ENCODE assay signal across 8 cellular contexts in genomic region chr6:29722773-29723665, GRCh38. TPM values are rescaled to one million over a fixed set of nuclear protein-coding genes. Genes with fewer than 3 reads are reported as not detected.
DNase-seq lines count a peak whose midpoint lies in the region; ATAC-seq and TF ChIP-seq lines count a peak whose summit lies in the region.

TSS of gene HLA-F (plus strand) at chr6:29723434. CDS start at chr6:29723464, 30 bp downstream.

- H3K27me3 Mint-ChIP-seq in activated T-cell treated with anti-CD3 and anti-CD28 coated beads, Interleukin-2, amount 50 U/mL, for 4 hours (ENCODE audit: low read depth): no peaks in the 10 kb centered on the region

- no TSS peak for BruUV-seq in A673 (replicated peaks; lab: Mats Ljungman, UMichigan)

- H3K36me3 ChIP-seq in A673 (ENCODE audit: insufficient read depth, low read length, poor library complexity, severe bottlenecking) (no peaks in the 10 kb centered on the region), muscle layer of colon (ENCODE audit: insufficient read depth, low read length) (peaks cover 6% of the 10 kb centered on the region)

- H3K36me3 Mint-ChIP-seq in activated T-cell treated with anti-CD3 and anti-CD28 coated beads, Interleukin-2, amount 50 U/mL, for 4 hours (ENCODE audit: insufficient read depth): peaks cover 37% of the 10 kb centered on the region

- POLR2A ChIA-PET in A673 (lab: Charles Lee; ENCODE audit: low non-redundant PET): no interaction called here

- peak within 1 kb of the TSS; percentile 96 for H3K4me3 Mint-ChIP-seq in activated T-cell treated with anti-CD3 and anti-CD28 coated beads, Interleukin-2, amount 50 U/mL, for 4 hours

- H3K4me3 ChIP-seq in A673 (ENCODE audit: low read depth, low read length, poor library complexity, severe bottlenecking) (peak within 1 kb of the TSS; percentile 58), muscle layer of colon (ENCODE audit: low read depth in 1 of 2, low read length in 2 of 2) (peak within 1 kb of the TSS; percentile 59 to 80)

- H3K27me3 ChIP-seq in A673 (replicated peaks; ENCODE audit: insufficient read depth, low read depth, low read length, poor library complexity) (peaks cover 17% of the 10 kb centered on the region), muscle layer of colon (ENCODE audit: control insufficient read depth in 1 of 2, insufficient read depth in 2 of 2, low read length in 2 of 2) (no peaks in the 10 kb centered on the region)

- peak within 1 kb of the TSS; percentile 71 for H3K9ac ChIP-seq in muscle layer of colon (ENCODE audit: low read length)

- H3K4me1 ChIP-seq in A673 (ENCODE audit: insufficient read depth, low read length, poor library complexity, severe bottlenecking) (peaks cover 5% of the 10 kb centered on the region), muscle layer of colon (ENCODE audit: insufficient read depth, low read length) (peaks cover 10% of the 10 kb centered on the region)

- intact Hi-C loops in A673 (cut with micrococcal nuclease; ENCODE audit: unreplicated experiment): no loop called here

- no peaks in the 10 kb centered on the region for H3K9me3 ChIP-seq in A673 (ENCODE audit: low read depth, low read length, poor library complexity, severe bottlenecking)
- no peaks in the 10 kb centered on the region for H3K9me3 ChIP-seq in muscle layer of colon (ENCODE audit: low read length)

- no peaks in the 10 kb centered on the region for H3K9me3 Mint-ChIP-seq in activated T-cell treated with anti-CD3 and anti-CD28 coated beads, Interleukin-2, amount 50 U/mL, for 4 hours

- peaks cover 50% of the 10 kb centered on the region for H3K4me1 Mint-ChIP-seq in activated T-cell treated with anti-CD3 and anti-CD28 coated beads, Interleukin-2, amount 50 U/mL, for 4 hours (ENCODE audit: low read depth)

- DNase-seq in A673 (ENCODE audit: low spot score): peak; percentile 83
- DNase-seq in NOMO-1 (lab: John Stamatoyannopoulos, UW; ENCODE audit: unreplicated experiment in 2 of 2): peak; percentile 53 to 76
- DNase-seq in activated T-cell treated with anti-CD3 and anti-CD28 coated beads, Interleukin-2, amount 50 U/mL, for 4 hours: peak; percentile 78
- DNase-seq in stimulated activated CD8-positive, alpha-beta memory T cell treated with anti-CD3 and anti-CD28 coated beads, Interleukin-4, amount 100 ng/mL, for 4 hours (ENCODE audit: low read depth in 2 of 2, low spot score in 1 of 2): peak; percentile 64 to 72

- CTCF ChIA-PET in A673 (lab: Charles Lee): no interaction called here

- TF ChIP-seq CTCF in A673 (conservative IDR thresholded peaks at IDR 0.05; ENCODE audit: low read depth, low read length): no peak

- peak; percentile 82 for ATAC-seq in GM18861 (IDR thresholded peaks at IDR 0.05; ENCODE audit: unreplicated experiment)
- peak; percentile 88 for ATAC-seq in HG03066 (IDR thresholded peaks at IDR 0.05; ENCODE audit: low read depth, unreplicated experiment)
- ATAC-seq in activated T-cell treated with anti-CD3 and anti-CD28 coated beads, Interleukin-2, amount 50 U/mL, for 4 hours: peak; percentile 83
- peak; percentile 91 for ATAC-seq in esophagus mucosa

- H3K27ac ChIP-seq in A673 (ENCODE audit: low read depth, low read length, poor library complexity, severe bottlenecking): no peak within 1 kb of the TSS
- H3K27ac ChIP-seq in muscle layer of colon (ENCODE audit: low read depth, low read length): peak within 1 kb of the TSS; percentile 58

RNA-seq across cellular contexts. Expression of gene HLA-F, which starts in this region (rescaled TPM):
- total RNA-seq in A673 (2021) (0.68 TPM in 1 of 2 replicates, not detected in the other), esophagus mucosa (6.8 TPM)
- total RNA-seq in activated T-cell treated with anti-CD3 and anti-CD28 coated beads, Interleukin-2, amount 50 U/mL, for 4 hours: 100 to 1,000 TPM; 185 to 341 (median 228) TPM

Comparison
In these comparisons a context has a peak if more than half of its experiments do, and no peak if none do; other contexts are left out.
1. RNA of gene HLA-F (total RNA-seq): 185 to 341 TPM in activated T-cell treated with anti-CD3 and anti-CD28 coated beads, Interleukin-2, amount 50 U/mL, for 4 hours; 6.8 TPM in esophagus mucosa (single experiment) and 0.68 TPM in A673; every median in the first group is over 10 times any median in the second.
2. Peak in DNase-seq and H3K4me3 ChIP-seq in A673; RNA of the gene not detected or under 1 TPM.
3. Peak in every context shown above with its lines, with median percentiles within 50 percentile points of each other: DNase-seq and ATAC-seq.